8 cellular contexts compared by ENCODE assay signal in genomic region chr11:86919557-86920210, GRCh38. TPM values are rescaled to one million over a fixed set of nuclear protein-coding genes. Genes with fewer than 3 reads are reported as not detected.
A peak's percentile ranks its signal among the peaks of the same experiment; 100 is the strongest.
DNase-seq lines count a peak whose midpoint lies in the region; ATAC-seq and TF ChIP-seq lines count a peak whose summit lies in the region.

No MANE protein-coding gene starts in this region.

- DNase-seq in D341Med (ENCODE audit: low spot score) (peak; percentile 55), GM20000 (ENCODE audit: low spot score) (peak; percentile 56), NCI-H2227 treated with DMSO at 0.1 percent for 48 hours (lab: John Stamatoyannopoulos, UW) (peak; percentile 41), MCF 10A (ENCODE audit: unreplicated experiment) (peak; percentile 68), islet precursor cell (peak; percentile 65), thoracic aorta (ENCODE audit: low spot score) (no peak)
- no peak for DNase-seq in stimulated activated CD4-positive, alpha-beta T cell treated with anti-CD3 and anti-CD28 coated beads, Interleukin-15, amount 100 ng/mL, for 24 hours

- H3K9me3 ChIP-seq in thoracic aorta, result no peaks in the 10 kb centered on the region

- no peak overlapping the region for H3K4me3 ChIP-seq in thoracic aorta

- peaks cover 19% of the 10 kb centered on the region for H3K4me1 Mint-ChIP-seq in MCF 10A (ENCODE audit: insufficient read depth, unreplicated experiment)

- no peaks in the 10 kb centered on the region for H3K27me3 Mint-ChIP-seq in MCF 10A (ENCODE audit: insufficient read depth, unreplicated experiment)

- intact Hi-C loops in MCF 10A (cut with micrococcal nuclease), result loop anchor here (1.0 to 2.0 kb wide), 4 partner anchors 49 to 463 kb away; no protein-coding TSS in a partner anchor

- BruUV-seq in MCF 10A (replicated peaks; lab: Mats Ljungman, UMichigan), result no TSS peak

- peaks cover 39 to 91% of the 10 kb centered on the region in 2 donors for H3K4me1 ChIP-seq in thoracic aorta (ENCODE audit: control insufficient read depth in 1 of 2, low read depth in 2 of 2)

- H3K36me3 ChIP-seq in thoracic aorta, result no peaks in the 10 kb centered on the region

- H3K27ac ChIP-seq in thoracic aorta, result peak overlapping the region; percentile 88 to 91

- no peak overlapping the region for H3K4me3 Mint-ChIP-seq in MCF 10A (ENCODE audit: unreplicated experiment)

- no peak overlapping the region for H3K27ac Mint-ChIP-seq in MCF 10A (ENCODE audit: low read depth, unreplicated experiment)

- CTCF ChIA-PET in MCF 10A (lab: Yijun Ruan, JAX), result interaction anchor here (0.5 to 13.2 kb wide), 28 partner anchors 10 to 830 kb away, joined by 3 to 401 read pairs (median 4); partner anchors contain the start of gene PRSS23

- H3K9me3 Mint-ChIP-seq in MCF 10A (ENCODE audit: unreplicated experiment), result peaks cover 6% of the 10 kb centered on the region

- TF ChIP-seq CTCF in GM20000 (IDR thresholded peaks at IDR 0.05; ENCODE audit: extremely low read depth, missing control alignments) (peak; percentile 30), MCF 10A (IDR thresholded peaks at IDR 0.05; ENCODE audit: unreplicated experiment) (peak; percentile 69), thoracic aorta (IDR thresholded peaks at IDR 0.05) (peak; percentile 51)

- H3K36me3 Mint-ChIP-seq in MCF 10A (ENCODE audit: insufficient read depth, unreplicated experiment), result no peaks in the 10 kb centered on the region

- no peaks in the 10 kb centered on the region for H3K27me3 ChIP-seq in thoracic aorta (replicated peaks; ENCODE audit: insufficient read depth)

- ATAC-seq in thoracic aorta (ENCODE audit: insufficient number of reproducible peaks, low FRiP score, low read depth), result peak; percentile 42
- no peak for ATAC-seq in GM19023 (IDR thresholded peaks at IDR 0.05; ENCODE audit: unreplicated experiment)

- POLR2A ChIA-PET in MCF 10A (lab: Yijun Ruan, JAX), result no interaction called here

RNA-seq across cellular contexts. Expression of gene FZD4, which starts 35.5 kb away (rescaled TPM):
- total RNA-seq in MCF 10A (2022), result 0.34 and 0.35 TPM in 2 replicates
- total RNA-seq in thoracic aorta, result 100 to 1,000 TPM in 1 of 2 donors, 10 to 100 TPM in 1; 75.2 to 104 TPM

Comparison
In these comparisons a context has a peak if more than half of its experiments do, and no peak if none do; other contexts are left out.
1. DNase-seq: peak in D341Med (single experiment), GM20000 (single experiment), NCI-H2227 treated with DMSO at 0.1 percent for 48 hours (single experiment), MCF 10A (single experiment) and islet precursor cell (single experiment); none in thoracic aorta (single experiment) and stimulated activated CD4-positive, alpha-beta T cell treated with anti-CD3 and anti-CD28 coated beads, Interleukin-15, amount 100 ng/mL, for 24 hours (single experiment).
2. RNA of gene FZD4, which starts 35.5 kb away (total RNA-seq): 75.2 to 104 TPM in thoracic aorta; 0.34 to 0.35 TPM in MCF 10A; every median in the first group is over 10 times any median in the second.
3. Peak in every context shown above with its lines, with median percentiles within 50 percentile points of each other: CTCF ChIP-seq.